In the genomic region with DNA sequence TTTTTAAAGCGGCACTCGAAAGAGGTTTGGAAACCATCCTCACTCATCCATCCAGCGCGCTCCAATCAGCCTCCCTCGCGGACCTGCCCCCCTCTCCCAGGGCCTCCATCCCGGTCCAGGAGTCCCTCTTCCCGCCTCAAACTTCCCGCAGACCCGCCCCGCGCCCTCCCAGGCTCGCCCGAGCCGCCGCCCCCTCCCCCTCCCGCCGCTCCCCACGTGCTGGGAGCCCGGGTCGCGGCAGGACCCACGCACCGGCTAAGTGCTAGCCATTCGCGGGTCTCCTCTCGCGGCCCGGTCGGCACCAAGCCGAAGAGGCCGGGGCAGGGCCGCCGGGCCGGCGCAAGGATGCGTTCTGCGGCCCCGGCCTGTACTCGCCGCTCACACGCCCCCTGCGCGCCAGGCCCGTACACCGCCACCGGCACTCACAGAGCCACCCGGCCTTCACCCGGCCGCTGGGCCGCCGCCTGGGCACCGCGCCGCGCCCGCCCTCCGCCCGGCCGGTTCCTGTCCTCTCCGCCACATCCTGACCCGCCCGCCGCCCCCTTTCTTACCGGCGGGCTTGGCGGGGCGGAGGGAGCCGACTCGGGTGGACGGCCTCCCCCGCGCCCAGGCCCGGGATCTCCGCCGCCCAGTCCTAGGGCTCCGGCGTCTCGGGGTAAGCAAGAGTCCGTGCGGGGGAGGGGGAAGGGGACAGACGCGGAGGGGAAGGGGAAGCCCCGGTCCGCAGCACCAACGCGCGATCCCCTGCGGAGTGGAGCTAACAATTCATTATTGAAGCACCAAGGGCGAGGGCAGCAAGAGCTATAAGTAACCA, we compare ENCODE assay signal across 8 cellular contexts. TPM values are rescaled to one million over a fixed set of nuclear protein-coding genes. Genes with fewer than 3 reads are reported as not detected.
DNase-seq lines count a peak whose midpoint lies in the region; ATAC-seq, FAIRE-seq and TF ChIP-seq lines count a peak whose summit lies in the region.

No MANE protein-coding gene starts in this region.

- H3K27me3 ChIP-seq in BJ (ENCODE audit: control insufficient read depth, insufficient read depth, low read length) (no peaks in the 10 kb centered on the region), ovary (no peaks in the 10 kb centered on the region), upper lobe of right lung (no peaks in the 10 kb centered on the region)

- H3K27ac ChIP-seq in ovary, result peak overlapping the region; percentile 100
- H3K27ac ChIP-seq in upper lobe of right lung, result peak overlapping the region; percentile 100

- CTCF ChIA-PET in BJ (lab: Yijun Ruan, JAX), result no interaction called here

- peaks cover 15% of the 10 kb centered on the region for H3K36me3 Mint-ChIP-seq in activated naive CD8-positive, alpha-beta T cell treated with anti-CD3 and anti-CD28 coated beads for 36 hours

- FAIRE-seq in RCC 7860 (lab: Jason Lieb, UNC), result no peak

- no peaks in the 10 kb centered on the region for H3K27me3 Mint-ChIP-seq in activated naive CD8-positive, alpha-beta T cell treated with anti-CD3 and anti-CD28 coated beads for 36 hours

- TF ChIP-seq EP300 in ovary (IDR thresholded peaks at IDR 0.05), result no peak

- no peaks in the 10 kb centered on the region for H3K9me3 ChIP-seq in ovary
- no peaks in the 10 kb centered on the region for H3K9me3 ChIP-seq in upper lobe of right lung

- POLR2A ChIA-PET in BJ (lab: Charles Lee), result interaction anchor here (0.7 kb wide), 1 partner anchor 15 kb away, joined by 3 read pairs; no protein-coding TSS in a partner anchor

- no peaks in the 10 kb centered on the region for H3K9me3 Mint-ChIP-seq in activated naive CD8-positive, alpha-beta T cell treated with anti-CD3 and anti-CD28 coated beads for 36 hours

- no peak for TF ChIP-seq CTCF in BJ (IDR thresholded peaks at IDR 0.05; ENCODE audit: insufficient read depth, low read depth, low read length)
- TF ChIP-seq CTCF in ovary (IDR thresholded peaks at IDR 0.05), result no peak
- TF ChIP-seq CTCF in upper lobe of right lung (IDR thresholded peaks at IDR 0.05), result no peak

- H3K4me3 ChIP-seq in BJ (ENCODE audit: low read depth, low read length) (peak overlapping the region; percentile 74), ovary (peak overlapping the region; percentile 62), upper lobe of right lung (peak overlapping the region; percentile 75)

- H3K4me3 Mint-ChIP-seq in activated naive CD8-positive, alpha-beta T cell treated with anti-CD3 and anti-CD28 coated beads for 36 hours, result peak overlapping the region; percentile 97

- ATAC-seq in HG03378 (IDR thresholded peaks at IDR 0.05; ENCODE audit: unreplicated experiment), result peak; percentile 18
- peak; percentile 69 for ATAC-seq in upper lobe of right lung

- WGBS in ovary, 3 donors, result 0 to 1% (median 0%) methylated on average over 29 to 90 of the region's 90 CpGs

- peak overlapping the region; percentile 98 for H3K27ac Mint-ChIP-seq in activated naive CD8-positive, alpha-beta T cell treated with anti-CD3 and anti-CD28 coated beads for 36 hours

- intact Hi-C loops in head of caudate nucleus (cut with DNase I), result loop anchor here (2.0 to 5.0 kb wide), 2 partner anchors 104 to 155 kb away; partner anchors contain the start of gene RGMB
- intact Hi-C loops in ovary (cut with DNase I), result loop anchor here in 2 of 4 donors (2.0 to 5.0 kb wide), 2 partner anchors 155 to 156 kb away; partner anchors contain the start of gene RGMB (in 2 of the 2)
- intact Hi-C loops in upper lobe of right lung (cut with DNase I), result no loop called here

- H3K4me1 ChIP-seq in ovary (ENCODE audit: insufficient read depth) (no peaks in the 10 kb centered on the region), upper lobe of right lung (peaks cover 33% of the 10 kb centered on the region)

- TF ChIP-seq POLR2A in ovary (IDR thresholded peaks at IDR 0.05), result peak; percentile 44

- DNase-seq in BJ (ENCODE audit: low read depth) (no peak), GM19238 (ENCODE audit: insufficient read length, low spot score) (peak; percentile 24), RCC 7860 (ENCODE audit: low spot score) (peak; percentile 7), head of caudate nucleus (peak in 41 of 42 donors; percentile 7 to 78 (median 54)), ovary (peak; percentile 72 to 85 (median 82)), upper lobe of right lung (peak; percentile 93)
- DNase-seq in activated naive CD8-positive, alpha-beta T cell treated with anti-CD3 and anti-CD28 coated beads for 36 hours, result peak; percentile 46

- H3K4me1 Mint-ChIP-seq in activated naive CD8-positive, alpha-beta T cell treated with anti-CD3 and anti-CD28 coated beads for 36 hours, result peaks cover 47% of the 10 kb centered on the region

- H3K36me3 ChIP-seq in BJ (ENCODE audit: control insufficient read depth, insufficient read depth, low read length) (peaks cover 1% of the 10 kb centered on the region; the same call in 1 of the 2 replicates), ovary (no peaks in the 10 kb centered on the region), upper lobe of right lung (peaks cover 25% of the 10 kb centered on the region)

RNA-seq across cellular contexts. Expression of gene CHD1, which starts 0.6 kb away (rescaled TPM):
- polyA plus RNA-seq in BJ (2011; rRNA removed) (6.5 and 13.5 TPM in 2 replicates), ovary (10 to 100 TPM; 19.6 to 25.2 TPM)
- polyA minus RNA-seq in BJ (2011; rRNA and poly(A)+ RNA removed), result 9.1 and 11.2 TPM in 2 replicates
- 10 to 100 TPM; 58.0 to 58.5 TPM for total RNA-seq in activated naive CD8-positive, alpha-beta T cell treated with anti-CD3 and anti-CD28 coated beads for 36 hours
- total RNA-seq in ovary (10 to 100 TPM; 35.4 to 75.8 (median 48.7) TPM), upper lobe of right lung (33.3 TPM)
